ENCODE assay signal across 8 cellular contexts in the genomic region with DNA sequence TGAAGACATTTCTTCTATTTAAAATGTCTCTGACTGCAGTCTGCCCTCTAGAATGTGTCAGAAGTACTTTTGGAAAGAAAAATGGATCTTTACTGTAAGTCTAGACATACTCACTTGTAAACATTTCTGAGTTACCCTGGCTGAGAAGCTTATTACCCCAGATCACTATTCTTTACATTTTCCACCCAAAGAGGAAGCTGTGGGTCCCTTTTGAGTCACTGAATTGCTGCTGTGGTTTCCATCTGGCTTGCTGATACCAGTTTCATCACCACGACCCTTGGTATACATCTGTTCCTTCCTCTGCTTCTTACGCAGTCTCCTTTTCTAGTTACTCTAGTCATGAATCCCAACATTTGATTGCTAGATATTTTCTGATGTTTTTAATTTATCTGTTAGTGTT. TPM values are rescaled to one million over a fixed set of nuclear protein-coding genes. Genes with fewer than 3 reads are reported as not detected.
DNase-seq lines count a peak whose midpoint lies in the region; ATAC-seq and TF ChIP-seq lines count a peak whose summit lies in the region.

No MANE protein-coding gene starts in this region.

- H3K27ac ChIP-seq in BLaER1 treated with 17β-estradiol and CSF1 and Interleukin-3, amounts not matched to agents 10 nM and 100 nM: peak overlapping the region; percentile 72 to 98 (median 85)
- H3K27ac ChIP-seq in vagina (no peak overlapping the region), neural progenitor cell (no peak overlapping the region)

- peak overlapping the region; percentile 38 for H3K4me3 Mint-ChIP-seq in activated CD4-positive, alpha-beta T cell treated with anti-CD3 and anti-CD28 coated beads, Interleukin-2, amount 10 ng/mL, durations not matched to agents 24 days and 14 days
- no peak overlapping the region for H3K4me3 Mint-ChIP-seq in neural progenitor cell

- H3K79me2 ChIP-seq in neural progenitor cell (ENCODE audit: low read depth): no peaks in the 10 kb centered on the region

- ATAC-seq in GM19328 (IDR thresholded peaks at IDR 0.05; ENCODE audit: unreplicated experiment): peak; percentile 96
- ATAC-seq in HG03175 (IDR thresholded peaks at IDR 0.05; ENCODE audit: unreplicated experiment): peak; percentile 99

- peaks cover 43% of the 10 kb centered on the region for H3K27me3 Mint-ChIP-seq in activated CD4-positive, alpha-beta T cell treated with anti-CD3 and anti-CD28 coated beads, Interleukin-2, amount 10 ng/mL, durations not matched to agents 24 days and 14 days
- peaks cover 2% of the 10 kb centered on the region for H3K27me3 Mint-ChIP-seq in neural progenitor cell (ENCODE audit: insufficient read depth, low read depth)

- DNase-seq in activated CD4-positive, alpha-beta T cell treated with anti-CD3 and anti-CD28 coated beads, Interleukin-2, amount 10 ng/mL, durations not matched to agents 24 days and 14 days: peak; percentile 82
- peak; percentile 1 for DNase-seq in occipital lobe (lab: John Stamatoyannopoulos, UW)
- DNase-seq in vagina (ENCODE audit: extremely low spot score in 2 of 2): no peak
- no peak for DNase-seq in neural progenitor cell (ENCODE audit: low spot score)
- DNase-seq in epidermal melanocyte (ENCODE audit: insufficient read length, low spot score): no peak

- peaks cover 0 to 21% (median 7%) of the 10 kb centered on the region in 11 experiments; a peak in 10 of 22 replicates for H3K9me3 ChIP-seq in BLaER1 treated with 17β-estradiol and CSF1 and Interleukin-3, amounts not matched to agents 10 nM and 100 nM (replicated peaks in 1 of 11)
- H3K9me3 ChIP-seq in vagina: no peaks in the 10 kb centered on the region
- no peaks in the 10 kb centered on the region for H3K9me3 ChIP-seq in neural progenitor cell (ENCODE audit: low read depth)

- H3K4me2 ChIP-seq in BLaER1 treated with 17β-estradiol and CSF1 and Interleukin-3, amounts not matched to agents 10 nM and 100 nM: peak overlapping the region; percentile 63 to 96 (median 86)
- no peak overlapping the region for H3K4me2 ChIP-seq in neural progenitor cell

- no peak for TF ChIP-seq POLR2A in vagina (IDR thresholded peaks at IDR 0.05)

- H3K27ac Mint-ChIP-seq in activated CD4-positive, alpha-beta T cell treated with anti-CD3 and anti-CD28 coated beads, Interleukin-2, amount 10 ng/mL, durations not matched to agents 24 days and 14 days: peak overlapping the region; percentile 71
- H3K27ac Mint-ChIP-seq in neural progenitor cell: no peak overlapping the region

- no peaks in the 10 kb centered on the region for H3K36me3 ChIP-seq in BLaER1 treated with 17β-estradiol and CSF1 and Interleukin-3, amounts not matched to agents 10 nM and 100 nM
- H3K36me3 ChIP-seq in vagina (no peaks in the 10 kb centered on the region), neural progenitor cell (no peaks in the 10 kb centered on the region)

- peak overlapping the region in 6 of 10 experiments; percentile 9 to 39 (median 28); a peak in 5 of 20 replicates for H3K4me3 ChIP-seq in BLaER1 treated with 17β-estradiol and CSF1 and Interleukin-3, amounts not matched to agents 10 nM and 100 nM
- no peak overlapping the region for H3K4me3 ChIP-seq in vagina
- H3K4me3 ChIP-seq in neural progenitor cell: no peak overlapping the region

- intact Hi-C loops in activated CD4-positive, alpha-beta T cell treated with anti-CD3 and anti-CD28 coated beads, Interleukin-2, amount 10 ng/mL, durations not matched to agents 24 days and 14 days (cut with micrococcal nuclease): loop anchor here (1.0 to 10.0 kb wide), 2 partner anchors 155 to 532 kb away; no protein-coding TSS in a partner anchor
- intact Hi-C loops in vagina (cut with DNase I): no loop called here

- H3K27me3 ChIP-seq in BLaER1 treated with 17β-estradiol and CSF1 and Interleukin-3, amounts not matched to agents 10 nM and 100 nM: no peaks in the 10 kb centered on the region
- H3K27me3 ChIP-seq in vagina: no peaks in the 10 kb centered on the region
- no peaks in the 10 kb centered on the region for H3K27me3 ChIP-seq in neural progenitor cell

- peaks cover 39 to 82% (median 47%) of the 10 kb centered on the region in 10 experiments for H3K4me1 ChIP-seq in BLaER1 treated with 17β-estradiol and CSF1 and Interleukin-3, amounts not matched to agents 10 nM and 100 nM
- no peaks in the 10 kb centered on the region for H3K4me1 ChIP-seq in vagina
- H3K4me1 ChIP-seq in neural progenitor cell: peaks cover 7% of the 10 kb centered on the region

- H2AFZ ChIP-seq in neural progenitor cell (replicated peaks): no peak overlapping the region

- peaks cover 22% of the 10 kb centered on the region for H3K4me1 Mint-ChIP-seq in activated CD4-positive, alpha-beta T cell treated with anti-CD3 and anti-CD28 coated beads, Interleukin-2, amount 10 ng/mL, durations not matched to agents 24 days and 14 days
- peaks cover 3% of the 10 kb centered on the region for H3K4me1 Mint-ChIP-seq in neural progenitor cell

- no peaks in the 10 kb centered on the region for H4K20me1 ChIP-seq in BLaER1 treated with 17β-estradiol and CSF1 and Interleukin-3, amounts not matched to agents 10 nM and 100 nM
- no peaks in the 10 kb centered on the region for H4K20me1 ChIP-seq in neural progenitor cell (ENCODE audit: low read depth)

- TF ChIP-seq CTCF in vagina (IDR thresholded peaks at IDR 0.05) (no peak), neural progenitor cell (IDR thresholded peaks at IDR 0.05) (no peak)

- no peaks in the 10 kb centered on the region for H3F3A ChIP-seq in neural progenitor cell (ENCODE audit: low read depth)

- peaks cover 6% of the 10 kb centered on the region for H3K9me3 Mint-ChIP-seq in activated CD4-positive, alpha-beta T cell treated with anti-CD3 and anti-CD28 coated beads, Interleukin-2, amount 10 ng/mL, durations not matched to agents 24 days and 14 days
- H3K9me3 Mint-ChIP-seq in neural progenitor cell: no peaks in the 10 kb centered on the region

- H3K9ac ChIP-seq in BLaER1 treated with 17β-estradiol and CSF1 and Interleukin-3, amounts not matched to agents 10 nM and 100 nM: peak overlapping the region; percentile 55 to 92 (median 66)
- no peak overlapping the region for H3K9ac ChIP-seq in neural progenitor cell

- no peaks in the 10 kb centered on the region for H3K36me3 Mint-ChIP-seq in activated CD4-positive, alpha-beta T cell treated with anti-CD3 and anti-CD28 coated beads, Interleukin-2, amount 10 ng/mL, durations not matched to agents 24 days and 14 days (ENCODE audit: low read depth)
- no peaks in the 10 kb centered on the region for H3K36me3 Mint-ChIP-seq in neural progenitor cell

RNA-seq across cellular contexts. Expression of a gene that starts 20.2 kb away (rescaled TPM):
- not detected in 2 replicates for total RNA-seq in activated CD4-positive, alpha-beta T cell treated with anti-CD3 and anti-CD28 coated beads, Interleukin-2, amount 10 ng/mL, durations not matched to agents 24 days and 14 days
- not detected for total RNA-seq in occipital lobe
- total RNA-seq in vagina: not detected
- total RNA-seq in neural progenitor cell (ENCODE audit: low replicate concordance): 0.19 TPM in 2 replicates

RNA-seq across cellular contexts. Expression of a gene that starts 37.3 kb away (rescaled TPM):
- not detected in 2 replicates for total RNA-seq in activated CD4-positive, alpha-beta T cell treated with anti-CD3 and anti-CD28 coated beads, Interleukin-2, amount 10 ng/mL, durations not matched to agents 24 days and 14 days
- total RNA-seq in occipital lobe: not detected
- not detected for total RNA-seq in vagina
- total RNA-seq in neural progenitor cell (ENCODE audit: low replicate concordance): not detected in 2 replicates

RNA-seq across cellular contexts. Expression of a gene that starts 47.6 kb away (rescaled TPM):
- total RNA-seq in activated CD4-positive, alpha-beta T cell treated with anti-CD3 and anti-CD28 coated beads, Interleukin-2, amount 10 ng/mL, durations not matched to agents 24 days and 14 days: not detected in 2 replicates
- total RNA-seq in occipital lobe (not detected), vagina (not detected), neural progenitor cell (ENCODE audit: low replicate concordance) (not detected in 2 replicates)

Comparison
In these comparisons a context has a peak if more than half of its experiments do, and no peak if none do; other contexts are left out.
1. H3K27ac ChIP-seq: peak in BLaER1 treated with 17β-estradiol and CSF1 and Interleukin-3, amounts not matched to agents 10 nM and 100 nM (11 of 11); none in vagina (single experiment) and neural progenitor cell (single experiment).
2. H3K4me3 ChIP-seq: peak in BLaER1 treated with 17β-estradiol and CSF1 and Interleukin-3, amounts not matched to agents 10 nM and 100 nM (6 of 10); none in vagina (0 of 2) and neural progenitor cell (single experiment).
3. DNase-seq: peak in activated CD4-positive, alpha-beta T cell treated with anti-CD3 and anti-CD28 coated beads, Interleukin-2, amount 10 ng/mL, durations not matched to agents 24 days and 14 days (single experiment) and occipital lobe (single experiment); none in vagina (0 of 2), neural progenitor cell (single experiment) and epidermal melanocyte (single experiment).